Comparison of ENCODE assay signal across 1 cellular context in the genomic region with DNA sequence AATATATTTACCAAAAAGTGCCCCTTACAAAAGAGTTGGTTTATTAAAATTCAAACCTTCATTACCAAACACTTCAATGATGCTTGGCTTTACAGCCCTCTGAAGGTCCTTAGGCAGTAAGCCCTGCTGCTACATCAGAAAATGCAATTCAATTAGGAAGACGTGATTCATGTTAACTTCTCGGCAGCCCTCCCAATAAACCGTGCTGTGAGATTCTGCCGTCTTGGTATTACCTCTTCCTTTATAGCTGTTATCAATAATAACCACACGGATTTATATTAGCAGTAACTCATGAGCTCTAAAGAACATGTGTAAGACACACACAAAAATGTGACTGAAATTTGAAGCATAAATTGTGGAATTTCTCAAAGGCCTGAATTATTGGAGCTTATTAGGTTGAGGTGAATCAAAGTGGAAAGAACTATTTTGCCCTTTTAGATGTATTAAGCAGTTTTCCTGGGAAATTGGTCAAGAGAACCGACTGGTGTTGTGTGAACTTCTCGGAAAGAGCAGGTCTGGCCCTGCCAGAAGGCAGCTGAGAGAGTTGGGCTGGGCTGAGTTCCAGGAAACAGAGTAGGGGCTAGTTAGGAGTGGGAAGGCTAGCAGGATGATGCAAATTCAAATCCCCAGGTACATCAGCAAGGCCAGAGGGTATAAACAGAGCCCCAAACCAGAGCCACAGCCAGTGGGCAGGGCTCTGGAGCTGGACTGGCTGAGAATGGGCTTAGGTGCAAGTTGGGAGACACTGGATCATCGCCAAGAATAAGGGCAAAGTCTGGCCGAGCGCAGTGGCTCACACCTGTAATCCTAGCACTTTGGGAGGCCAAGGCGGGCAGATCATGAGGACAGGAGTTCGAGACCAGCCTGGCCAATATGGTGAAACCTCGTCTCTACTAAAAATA.
TF ChIP-seq lines count a peak whose summit lies in the region.

No MANE protein-coding gene starts in this region.

TF ChIP-seq in K562, 482 proteins besides CTCF, POLR2A, EP300 and RAD21 (continued from another document and continues in another):
- TF ChIP-seq, protein P1, sequence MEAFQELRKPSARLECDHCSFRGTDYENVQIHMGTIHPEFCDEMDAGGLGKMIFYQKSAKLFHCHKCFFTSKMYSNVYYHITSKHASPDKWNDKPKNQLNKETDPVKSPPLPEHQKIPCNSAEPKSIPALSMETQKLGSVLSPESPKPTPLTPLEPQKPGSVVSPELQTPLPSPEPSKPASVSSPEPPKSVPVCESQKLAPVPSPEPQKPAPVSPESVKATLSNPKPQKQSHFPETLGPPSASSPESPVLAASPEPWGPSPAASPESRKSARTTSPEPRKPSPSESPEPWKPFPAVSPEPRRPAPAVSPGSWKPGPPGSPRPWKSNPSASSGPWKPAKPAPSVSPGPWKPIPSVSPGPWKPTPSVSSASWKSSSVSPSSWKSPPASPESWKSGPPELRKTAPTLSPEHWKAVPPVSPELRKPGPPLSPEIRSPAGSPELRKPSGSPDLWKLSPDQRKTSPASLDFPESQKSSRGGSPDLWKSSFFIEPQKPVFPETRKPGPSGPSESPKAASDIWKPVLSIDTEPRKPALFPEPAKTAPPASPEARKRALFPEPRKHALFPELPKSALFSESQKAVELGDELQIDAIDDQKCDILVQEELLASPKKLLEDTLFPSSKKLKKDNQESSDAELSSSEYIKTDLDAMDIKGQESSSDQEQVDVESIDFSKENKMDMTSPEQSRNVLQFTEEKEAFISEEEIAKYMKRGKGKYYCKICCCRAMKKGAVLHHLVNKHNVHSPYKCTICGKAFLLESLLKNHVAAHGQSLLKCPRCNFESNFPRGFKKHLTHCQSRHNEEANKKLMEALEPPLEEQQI (IDR thresholded peaks at IDR 0.05), result no peak
- TF ChIP-seq NFIC (IDR thresholded peaks at IDR 0.05), result peak; percentile 88
- TF ChIP-seq, protein P2, sequence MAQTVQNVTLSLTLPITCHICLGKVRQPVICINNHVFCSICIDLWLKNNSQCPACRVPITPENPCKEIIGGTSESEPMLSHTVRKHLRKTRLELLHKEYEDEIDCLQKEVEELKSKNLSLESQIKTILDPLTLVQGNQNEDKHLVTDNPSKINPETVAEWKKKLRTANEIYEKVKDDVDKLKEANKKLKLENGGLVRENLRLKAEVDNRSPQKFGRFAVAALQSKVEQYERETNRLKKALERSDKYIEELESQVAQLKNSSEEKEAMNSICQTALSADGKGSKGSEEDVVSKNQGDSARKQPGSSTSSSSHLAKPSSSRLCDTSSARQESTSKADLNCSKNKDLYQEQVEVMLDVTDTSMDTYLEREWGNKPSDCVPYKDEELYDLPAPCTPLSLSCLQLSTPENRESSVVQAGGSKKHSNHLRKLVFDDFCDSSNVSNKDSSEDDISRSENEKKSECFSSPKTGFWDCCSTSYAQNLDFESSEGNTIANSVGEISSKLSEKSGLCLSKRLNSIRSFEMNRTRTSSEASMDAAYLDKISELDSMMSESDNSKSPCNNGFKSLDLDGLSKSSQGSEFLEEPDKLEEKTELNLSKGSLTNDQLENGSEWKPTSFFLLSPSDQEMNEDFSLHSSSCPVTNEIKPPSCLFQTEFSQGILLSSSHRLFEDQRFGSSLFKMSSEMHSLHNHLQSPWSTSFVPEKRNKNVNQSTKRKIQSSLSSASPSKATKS (CRISPR knock-in tag; IDR thresholded peaks at IDR 0.05), result no peak
- 0 out of 2 replicates have a peak, but pooled peaks have one; percentile 20 for TF ChIP-seq SMARCE1 (IDR thresholded peaks at IDR 0.05)
- no peak for TF ChIP-seq GTF2F1 (IDR thresholded peaks at IDR 0.05; ENCODE audit: low read depth, low read length)
- peak in 1 of 2 experiments; percentile 93; a peak in 2 of 4 replicates for TF ChIP-seq MAZ (CRISPR knock-in tag; conservative IDR thresholded peaks at IDR 0.05 in 1 of 2, IDR thresholded peaks at IDR 0.05 in 1 of 2)
- peak; percentile 51; the same call in 1 of the 2 replicates for TF ChIP-seq ATF7 (IDR thresholded peaks at IDR 0.05)
- TF ChIP-seq THRAP3 (IDR thresholded peaks at IDR 0.05; ENCODE audit: borderline replicate concordance), result no peak
- no peak for TF ChIP-seq NR2C1 (IDR thresholded peaks at IDR 0.05)
- 0 out of 2 replicates have a peak, but pooled peaks have one; percentile 9 for TF ChIP-seq NR2C1 (tag; IDR thresholded peaks at IDR 0.05)
- TF ChIP-seq, protein P3, sequence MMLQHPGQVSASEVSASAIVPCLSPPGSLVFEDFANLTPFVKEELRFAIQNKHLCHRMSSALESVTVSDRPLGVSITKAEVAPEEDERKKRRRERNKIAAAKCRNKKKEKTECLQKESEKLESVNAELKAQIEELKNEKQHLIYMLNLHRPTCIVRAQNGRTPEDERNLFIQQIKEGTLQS (IDR thresholded peaks at IDR 0.05), result peak; percentile 74; the same call in 1 of the 2 replicates
- TF ChIP-seq, protein P3 (CRISPR knock-in tag; conservative IDR thresholded peaks at IDR 0.05), result no peak
- TF ChIP-seq FIP1L1 (IDR thresholded peaks at IDR 0.05; ENCODE audit: low read depth, low read length, poor library complexity, severe bottlenecking), result no peak
- no peak for TF ChIP-seq ZNF445 (CRISPR knock-in tag; IDR thresholded peaks at IDR 0.05; ENCODE audit: low read depth)
- TF ChIP-seq ESRRB (CRISPR knock-in tag; IDR thresholded peaks at IDR 0.05; ENCODE audit: borderline replicate concordance), result no peak
- TF ChIP-seq HNRNPUL1 (IDR thresholded peaks at IDR 0.05; ENCODE audit: low read length), result no peak
- no peak for TF ChIP-seq ZNF695 (CRISPR knock-in tag; IDR thresholded peaks at IDR 0.05)
- no peak for TF ChIP-seq ZNF354B (CRISPR knock-in tag; IDR thresholded peaks at IDR 0.05)
- TF ChIP-seq STAT5A (IDR thresholded peaks at IDR 0.05; ENCODE audit: borderline replicate concordance, low read length), result peak; percentile 60; the same call in 1 of the 2 replicates
- TF ChIP-seq FOXM1 (IDR thresholded peaks at IDR 0.05; ENCODE audit: low read depth), result peak; percentile 40; the same call in 1 of the 2 replicates
- TF ChIP-seq FOXM1 (CRISPR knock-in tag; IDR thresholded peaks at IDR 0.05; ENCODE audit: low read depth), result no peak; the same call in 1 of the 2 replicates
- 0 out of 2 replicates have a peak, but pooled peaks have one; percentile 22 for TF ChIP-seq XRCC5 (IDR thresholded peaks at IDR 0.05; ENCODE audit: low read depth, low read length)
- TF ChIP-seq ARID1B (IDR thresholded peaks at IDR 0.05), result peak; percentile 65
- no peak for TF ChIP-seq ZNF717 (CRISPR knock-in tag; IDR thresholded peaks at IDR 0.05)
- TF ChIP-seq PURB (CRISPR knock-in tag; IDR thresholded peaks at IDR 0.05; ENCODE audit: low read depth), result no peak
- TF ChIP-seq RB1 (IDR thresholded peaks at IDR 0.05; ENCODE audit: low read depth), result 0 out of 2 replicates have a peak, but pooled peaks have one; percentile 26
- TF ChIP-seq PHB2 (IDR thresholded peaks at IDR 0.05; ENCODE audit: low read depth), result no peak
- TF ChIP-seq SMAD1 (IDR thresholded peaks at IDR 0.05; ENCODE audit: low read depth, low read length, partially characterized antibody), result no peak
- TF ChIP-seq, protein P4, sequence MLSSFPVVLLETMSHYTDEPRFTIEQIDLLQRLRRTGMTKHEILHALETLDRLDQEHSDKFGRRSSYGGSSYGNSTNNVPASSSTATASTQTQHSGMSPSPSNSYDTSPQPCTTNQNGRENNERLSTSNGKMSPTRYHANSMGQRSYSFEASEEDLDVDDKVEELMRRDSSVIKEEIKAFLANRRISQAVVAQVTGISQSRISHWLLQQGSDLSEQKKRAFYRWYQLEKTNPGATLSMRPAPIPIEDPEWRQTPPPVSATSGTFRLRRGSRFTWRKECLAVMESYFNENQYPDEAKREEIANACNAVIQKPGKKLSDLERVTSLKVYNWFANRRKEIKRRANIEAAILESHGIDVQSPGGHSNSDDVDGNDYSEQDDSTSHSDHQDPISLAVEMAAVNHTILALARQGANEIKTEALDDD (IDR thresholded peaks at IDR 0.05), result peak; percentile 76
- TF ChIP-seq STAG1 (CRISPR knock-in tag; IDR thresholded peaks at IDR 0.05; ENCODE audit: borderline replicate concordance), result no peak
- TF ChIP-seq ASH1L (IDR thresholded peaks at IDR 0.05; ENCODE audit: borderline replicate concordance, low read depth, partially characterized antibody), result no peak
- TF ChIP-seq BCOR (IDR thresholded peaks at IDR 0.05), result 0 out of 2 replicates have a peak, but pooled peaks have one; percentile 43
- TF ChIP-seq, protein P5, sequence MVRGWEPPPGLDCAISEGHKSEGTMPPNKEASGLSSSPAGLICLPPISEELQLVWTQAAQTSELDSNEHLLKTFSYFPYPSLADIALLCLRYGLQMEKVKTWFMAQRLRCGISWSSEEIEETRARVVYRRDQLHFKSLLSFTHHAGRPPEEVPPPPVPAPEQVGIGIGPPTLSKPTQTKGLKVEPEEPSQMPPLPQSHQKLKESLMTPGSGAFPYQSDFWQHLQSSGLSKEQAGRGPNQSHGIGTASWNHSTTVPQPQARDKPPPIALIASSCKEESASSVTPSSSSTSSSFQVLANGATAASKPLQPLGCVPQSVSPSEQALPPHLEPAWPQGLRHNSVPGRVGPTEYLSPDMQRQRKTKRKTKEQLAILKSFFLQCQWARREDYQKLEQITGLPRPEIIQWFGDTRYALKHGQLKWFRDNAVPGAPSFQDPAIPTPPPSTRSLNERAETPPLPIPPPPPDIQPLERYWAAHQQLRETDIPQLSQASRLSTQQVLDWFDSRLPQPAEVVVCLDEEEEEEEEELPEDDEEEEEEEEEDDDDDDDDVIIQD (CRISPR knock-in tag; IDR thresholded peaks at IDR 0.05), result no peak
- TF ChIP-seq NCOA4 (IDR thresholded peaks at IDR 0.05; ENCODE audit: partially characterized antibody), result no peak
- TF ChIP-seq, protein P6, sequence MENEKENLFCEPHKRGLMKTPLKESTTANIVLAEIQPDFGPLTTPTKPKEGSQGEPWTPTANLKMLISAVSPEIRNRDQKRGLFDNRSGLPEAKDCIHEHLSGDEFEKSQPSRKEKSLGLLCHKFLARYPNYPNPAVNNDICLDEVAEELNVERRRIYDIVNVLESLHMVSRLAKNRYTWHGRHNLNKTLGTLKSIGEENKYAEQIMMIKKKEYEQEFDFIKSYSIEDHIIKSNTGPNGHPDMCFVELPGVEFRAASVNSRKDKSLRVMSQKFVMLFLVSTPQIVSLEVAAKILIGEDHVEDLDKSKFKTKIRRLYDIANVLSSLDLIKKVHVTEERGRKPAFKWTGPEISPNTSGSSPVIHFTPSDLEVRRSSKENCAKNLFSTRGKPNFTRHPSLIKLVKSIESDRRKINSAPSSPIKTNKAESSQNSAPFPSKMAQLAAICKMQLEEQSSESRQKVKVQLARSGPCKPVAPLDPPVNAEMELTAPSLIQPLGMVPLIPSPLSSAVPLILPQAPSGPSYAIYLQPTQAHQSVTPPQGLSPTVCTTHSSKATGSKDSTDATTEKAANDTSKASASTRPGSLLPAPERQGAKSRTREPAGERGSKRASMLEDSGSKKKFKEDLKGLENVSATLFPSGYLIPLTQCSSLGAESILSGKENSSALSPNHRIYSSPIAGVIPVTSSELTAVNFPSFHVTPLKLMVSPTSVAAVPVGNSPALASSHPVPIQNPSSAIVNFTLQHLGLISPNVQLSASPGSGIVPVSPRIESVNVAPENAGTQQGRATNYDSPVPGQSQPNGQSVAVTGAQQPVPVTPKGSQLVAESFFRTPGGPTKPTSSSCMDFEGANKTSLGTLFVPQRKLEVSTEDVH (IDR thresholded peaks at IDR 0.05; ENCODE audit: low read depth, partially characterized antibody), result no peak
- 0 out of 2 replicates have a peak, but pooled peaks have one; percentile 10 for TF ChIP-seq BHLHE40 (IDR thresholded peaks at IDR 0.05; ENCODE audit: low read length)
- no peak for TF ChIP-seq POLR3A (IDR thresholded peaks at IDR 0.05; ENCODE audit: borderline replicate concordance, extremely low read depth, insufficient read depth, insufficient read length)
- TF ChIP-seq ZNF133 (CRISPR knock-in tag; IDR thresholded peaks at IDR 0.05), result no peak
- peak; percentile 43; the same call in 1 of the 2 replicates for TF ChIP-seq TOE1 (IDR thresholded peaks at IDR 0.05; ENCODE audit: borderline replicate concordance)
- TF ChIP-seq TOE1 (CRISPR knock-in tag; IDR thresholded peaks at IDR 0.05; ENCODE audit: borderline replicate concordance, low read depth), result no peak
- peak; percentile 40; the same call in 1 of the 2 replicates for TF ChIP-seq SOX6 (IDR thresholded peaks at IDR 0.05)
- peak in 1 of 2 experiments; percentile 56; a peak in 2 of 4 replicates for TF ChIP-seq RCOR1 (IDR thresholded peaks at IDR 0.05; ENCODE audit: borderline replicate concordance in 1 of 2, low read depth in 2 of 2, low read length in 2 of 2)
- TF ChIP-seq RBFOX2 (IDR thresholded peaks at IDR 0.05; ENCODE audit: low read depth, low read length), result 0 out of 2 replicates have a peak, but pooled peaks have one; percentile 18
